21 cellular contexts compared by ENCODE assay signal in the genomic region with DNA sequence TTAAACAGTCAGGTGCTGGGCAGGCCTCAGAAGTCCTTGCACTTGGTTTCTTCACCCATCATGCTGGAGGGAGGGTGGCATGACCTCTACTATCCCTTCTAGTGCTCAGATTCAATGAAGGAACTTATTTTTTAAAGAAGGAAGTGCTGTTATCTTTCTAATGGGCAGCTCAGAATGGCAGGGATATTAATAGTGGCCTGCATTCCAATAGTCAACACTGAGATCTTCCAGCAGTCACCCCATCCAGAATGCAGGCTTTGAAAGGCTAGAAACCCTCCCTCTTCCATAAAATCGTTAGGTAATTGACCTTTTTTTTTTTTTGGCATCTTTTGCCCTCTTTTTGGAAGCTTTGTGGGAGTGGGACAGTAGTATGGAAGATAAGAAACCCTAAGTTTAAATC.
DNase-seq lines count a peak whose midpoint lies in the region; ATAC-seq and TF ChIP-seq lines count a peak whose summit lies in the region.
"Had no signal": no experiment of that assay in that cellular context is flagged by ENCODE, and none has a peak within 500 bp of the region (broad histone marks: within the 10 kb centered on the region; RNA-seq: fewer than 3 reads in every experiment).

No MANE protein-coding gene starts in this region.

- in situ Hi-C loops in transverse colon (cut with MboI; ENCODE audit: low pct_ligation_motif_present in 1 of 4, low pct_unique_long_range_greater_than_20kb in 1 of 4, low sequenced_read_pairs in 3 of 4), result no loop called here

- 29% methylated on average over 1 of the region's 1 CpG for WGBS in hepatocyte (ENCODE audit: low lambda C conversion rate, missing lambda C conversion rate)
- 11 to 50% methylated on average over 1 of the region's 1 CpG for WGBS in transverse colon (ENCODE audit: low coverage in 1 of 2), 2 donors

- CTCF ChIA-PET in MCF 10A (lab: Yijun Ruan, JAX), result interaction anchor here (0.5 to 1.1 kb wide), 3 partner anchors 113 to 197 kb away, joined by 3 to 6 read pairs (median 3); no protein-coding TSS in a partner anchor

- TF ChIP-seq EP300 in transverse colon (IDR thresholded peaks at IDR 0.05; ENCODE audit: low read depth), result no peak

- peaks cover 21% of the 10 kb centered on the region for H3K4me1 Mint-ChIP-seq in MCF 10A (ENCODE audit: insufficient read depth, unreplicated experiment)

- no peak overlapping the region for H3K4me2 ChIP-seq in hepatocyte

- TF ChIP-seq CTCF in MCF 10A (IDR thresholded peaks at IDR 0.05; ENCODE audit: unreplicated experiment) (no peak), breast epithelium (IDR thresholded peaks at IDR 0.05) (no peak), RWPE2 (IDR thresholded peaks at IDR 0.05; ENCODE audit: poor library complexity, severe bottlenecking) (no peak), hepatocyte (IDR thresholded peaks at IDR 0.05; ENCODE audit: poor library complexity) (no peak), transverse colon (IDR thresholded peaks at IDR 0.05) (no peak)

- no peaks in the 10 kb centered on the region for H3K9me2 ChIP-seq in hepatocyte (replicated peaks; ENCODE audit: insufficient read depth)

- H4K20me1 ChIP-seq in hepatocyte (ENCODE audit: insufficient read depth, poor library complexity, severe bottlenecking), result no peaks in the 10 kb centered on the region
- H4K20me1 ChIP-seq: BLaER1 treated with 17β-estradiol and CSF1 and Interleukin-3, amounts not matched to agents 10 nM and 100 nM had no signal

- BruUV-seq in MCF 10A (replicated peaks; lab: Mats Ljungman, UMichigan), result no TSS peak

- peaks cover 0 to 5% of the 10 kb centered on the region in 2 donors for H3K4me1 ChIP-seq in breast epithelium
- H3K4me1 ChIP-seq in RWPE2 (ENCODE audit: insufficient read depth, poor library complexity, severe bottlenecking), result peaks cover 16% of the 10 kb centered on the region
- H3K4me1 ChIP-seq in hepatocyte (ENCODE audit: insufficient read depth), result peaks cover 5% of the 10 kb centered on the region
- H3K4me1 ChIP-seq in transverse colon, result peaks cover 0 to 28% (median 14%) of the 10 kb centered on the region in 4 donors

- DNase-seq in MCF 10A (ENCODE audit: unreplicated experiment) (no peak), breast epithelium (ENCODE audit: low spot score in 2 of 2) (no peak), RWPE2 (ENCODE audit: low spot score) (no peak), hepatocyte (ENCODE audit: low spot score) (no peak), transverse colon (no peak), NCI-H345 (lab: John Stamatoyannopoulos, UW) (no peak), cerebellar cortex (ENCODE audit: low spot score) (no peak), NCI-H1694 (lab: John Stamatoyannopoulos, UW) (no peak)
- DNase-seq: CD8-positive, alpha-beta memory T cell; GDM1; KBM-7; NCI-H1105; NCI-H2081; NCI-H2171; NCI-H524 treated with DMSO at 0.1 percent for 48 hours; NCI-H82; SHP77 treated with DMSO at 0.1 percent for 48 hours had no signal

- POLR2A ChIA-PET in MCF 10A (lab: Yijun Ruan, JAX), result interaction anchor here (0.7 to 3.3 kb wide), 13 partner anchors 8 to 323 kb away, joined by 3 to 21 read pairs (median 5); no protein-coding TSS in a partner anchor

- H3K27me3 ChIP-seq in breast epithelium (no peaks in the 10 kb centered on the region), RWPE2 (ENCODE audit: insufficient read depth, poor library complexity, severe bottlenecking) (no peaks in the 10 kb centered on the region), hepatocyte (no peaks in the 10 kb centered on the region), transverse colon (no peaks in the 10 kb centered on the region)
- H3K27me3 ChIP-seq: BLaER1 treated with 17β-estradiol and CSF1 and Interleukin-3, amounts not matched to agents 10 nM and 100 nM had no signal

- no peak overlapping the region for H3K4me3 ChIP-seq in breast epithelium
- no peak overlapping the region for H3K4me3 ChIP-seq in RWPE2 (ENCODE audit: severe bottlenecking)
- H3K4me3 ChIP-seq in hepatocyte, result no peak overlapping the region
- no peak overlapping the region for H3K4me3 ChIP-seq in transverse colon
- H3K4me3 ChIP-seq: BLaER1 treated with 17β-estradiol and CSF1 and Interleukin-3, amounts not matched to agents 10 nM and 100 nM had no signal

- peak overlapping the region; percentile 16 for H3K27ac Mint-ChIP-seq in MCF 10A (ENCODE audit: low read depth, unreplicated experiment)

- no peaks in the 10 kb centered on the region for H3K79me2 ChIP-seq in hepatocyte

- H3K27me3 Mint-ChIP-seq in MCF 10A (ENCODE audit: insufficient read depth, unreplicated experiment), result no peaks in the 10 kb centered on the region

- ATAC-seq in RWPE2 (ENCODE audit: low read depth), result no peak
- ATAC-seq: HCT116 had no signal

- H3K36me3 ChIP-seq in breast epithelium, result no peaks in the 10 kb centered on the region
- no peaks in the 10 kb centered on the region for H3K36me3 ChIP-seq in RWPE2 (ENCODE audit: low read depth)
- no peaks in the 10 kb centered on the region for H3K36me3 ChIP-seq in hepatocyte (replicated peaks; ENCODE audit: insufficient read depth, low read depth)
- H3K36me3 ChIP-seq in transverse colon, result no peaks in the 10 kb centered on the region
- H3K36me3 ChIP-seq: BLaER1 treated with 17β-estradiol and CSF1 and Interleukin-3, amounts not matched to agents 10 nM and 100 nM had no signal

- no peaks in the 10 kb centered on the region for H3K36me3 Mint-ChIP-seq in MCF 10A (ENCODE audit: insufficient read depth, unreplicated experiment)
- H3K36me3 Mint-ChIP-seq: CD8-positive, alpha-beta memory T cell had no signal

- H3K27ac ChIP-seq in breast epithelium (peak overlapping the region in 1 of 2 donors; percentile 30), RWPE2 (ENCODE audit: poor library complexity, severe bottlenecking) (peak overlapping the region; percentile 56), hepatocyte (peak overlapping the region; percentile 71), transverse colon (peak overlapping the region; percentile 12 to 71 (median 54))
- H3K27ac ChIP-seq: 22Rv1; BLaER1 treated with 17β-estradiol and CSF1 and Interleukin-3, amounts not matched to agents 10 nM and 100 nM; HL-60 had no signal

- H2AFZ ChIP-seq in hepatocyte, result no peak overlapping the region

- TF ChIP-seq POLR2A in breast epithelium (IDR thresholded peaks at IDR 0.05) (no peak), transverse colon (IDR thresholded peaks at IDR 0.05) (no peak)

- H3K4me3 Mint-ChIP-seq in MCF 10A (ENCODE audit: unreplicated experiment), result no peak overlapping the region
- H3K4me3 Mint-ChIP-seq: CD8-positive, alpha-beta memory T cell had no signal

- intact Hi-C loops in MCF 10A (cut with micrococcal nuclease) (no loop called here), breast epithelium (cut with DNase I; ENCODE audit: low total_unique reads) (no loop called here), transverse colon (cut with DNase I; ENCODE audit: low total_unique reads) (no loop called here)

- no peaks in the 10 kb centered on the region for H3K9me3 ChIP-seq in breast epithelium
- no peaks in the 10 kb centered on the region for H3K9me3 ChIP-seq in RWPE2 (ENCODE audit: severe bottlenecking)
- H3K9me3 ChIP-seq in hepatocyte (ENCODE audit: low read depth), result no peaks in the 10 kb centered on the region
- no peaks in the 10 kb centered on the region for H3K9me3 ChIP-seq in transverse colon
- H3K9me3 ChIP-seq: BLaER1 treated with 17β-estradiol and CSF1 and Interleukin-3, amounts not matched to agents 10 nM and 100 nM had no signal

- H3K9me3 Mint-ChIP-seq in MCF 10A (ENCODE audit: unreplicated experiment), result no peaks in the 10 kb centered on the region
- H3K9me3 Mint-ChIP-seq: CD8-positive, alpha-beta memory T cell had no signal
